1 cellular context compared by ENCODE assay signal in the genomic region with DNA sequence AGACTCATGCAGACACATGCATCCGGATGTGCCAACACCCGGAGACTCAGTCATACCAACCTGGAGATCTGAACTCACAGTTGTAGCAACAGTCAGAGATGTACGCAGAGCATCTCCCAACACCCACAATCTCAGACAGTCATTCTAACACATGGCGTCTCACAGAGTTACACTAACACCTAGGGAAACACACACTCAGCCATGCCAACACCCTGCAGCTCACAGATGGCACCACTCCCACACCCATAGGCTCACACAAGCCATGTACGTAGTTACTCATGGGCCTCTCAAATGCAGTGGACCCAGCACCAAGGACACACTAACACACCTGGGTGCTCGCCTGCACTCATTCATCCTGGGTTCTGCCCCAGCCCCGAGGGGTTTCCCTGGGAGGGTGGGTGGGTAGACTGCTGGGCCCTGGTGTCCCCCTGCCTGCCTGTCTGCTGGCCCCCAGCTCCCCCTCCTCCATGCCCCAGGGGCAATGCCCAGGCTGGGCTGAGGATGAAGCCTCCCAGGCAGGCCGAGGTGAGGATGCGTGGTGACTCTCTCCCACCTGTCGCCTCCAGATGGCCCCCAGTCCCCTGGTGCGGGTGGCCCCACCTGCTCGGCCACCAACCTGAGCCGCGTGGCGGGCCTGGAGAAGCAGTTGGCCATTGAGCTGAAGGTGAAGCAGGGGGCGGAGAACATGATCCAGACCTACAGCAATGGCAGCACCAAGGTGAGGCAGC.
TF ChIP-seq lines count a peak whose summit lies in the region.

No MANE protein-coding gene starts in this region.

TF ChIP-seq in IMR-90, 13 proteins besides CTCF, POLR2A, EP300 and RAD21:
- TF ChIP-seq, protein P1, sequence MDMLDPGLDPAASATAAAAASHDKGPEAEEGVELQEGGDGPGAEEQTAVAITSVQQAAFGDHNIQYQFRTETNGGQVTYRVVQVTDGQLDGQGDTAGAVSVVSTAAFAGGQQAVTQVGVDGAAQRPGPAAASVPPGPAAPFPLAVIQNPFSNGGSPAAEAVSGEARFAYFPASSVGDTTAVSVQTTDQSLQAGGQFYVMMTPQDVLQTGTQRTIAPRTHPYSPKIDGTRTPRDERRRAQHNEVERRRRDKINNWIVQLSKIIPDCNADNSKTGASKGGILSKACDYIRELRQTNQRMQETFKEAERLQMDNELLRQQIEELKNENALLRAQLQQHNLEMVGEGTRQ (IDR thresholded peaks at IDR 0.05; ENCODE audit: low read depth, low read length), result no peak
- TF ChIP-seq CHD1 (IDR thresholded peaks at IDR 0.05; ENCODE audit: low read depth, low read length) (no peak), RCOR1 (IDR thresholded peaks at IDR 0.05; ENCODE audit: insufficient replicate concordance, low read length) (no peak)
TF ChIP-seq in IMR-90: peak in this region for 0.
